In the genomic region with DNA sequence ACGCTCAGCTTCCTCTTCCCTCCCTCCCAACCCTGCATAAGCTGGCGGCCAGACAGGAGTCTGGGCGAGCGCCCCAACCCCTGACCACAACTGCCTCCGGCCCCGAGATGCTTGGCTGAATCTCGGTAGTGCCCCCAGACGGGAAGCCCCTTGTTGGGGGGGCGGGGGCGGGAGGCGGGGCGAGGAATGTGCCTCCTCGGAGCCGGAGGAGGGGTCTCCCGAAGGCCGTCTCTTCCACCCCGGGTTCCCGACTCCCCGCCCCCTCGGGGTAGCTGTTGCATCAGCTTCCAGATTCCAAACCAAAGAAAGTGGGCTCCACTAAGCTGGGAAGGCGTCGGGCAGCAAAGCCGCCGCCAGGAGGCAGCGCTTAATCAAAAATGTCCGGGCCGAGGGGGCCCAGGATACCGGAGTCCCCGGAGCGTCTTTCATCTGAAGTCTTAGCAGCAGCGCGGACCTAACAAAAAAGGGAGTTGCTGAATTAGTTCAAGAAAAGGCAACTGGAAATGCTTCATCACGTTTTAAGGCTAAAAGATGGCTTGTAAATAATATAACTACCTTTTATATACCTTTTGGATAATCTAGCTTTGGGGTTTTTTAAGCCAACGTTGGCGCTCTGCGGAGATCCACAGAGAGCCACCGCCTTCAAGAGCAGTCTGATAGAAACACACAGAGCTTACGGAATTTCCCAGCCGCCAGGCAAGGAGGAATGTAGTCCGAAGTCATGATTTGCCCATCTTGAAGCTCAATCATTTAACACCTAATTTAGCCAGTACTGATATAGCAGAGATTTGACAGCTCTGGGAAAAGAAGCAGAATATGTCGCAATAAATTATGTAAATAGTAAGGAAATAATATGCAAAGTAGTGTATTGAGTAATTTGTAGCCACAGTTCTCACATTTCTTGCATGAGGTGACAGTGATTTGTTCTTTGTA, we compare ENCODE assay signal across 8 cellular contexts. TPM values are rescaled to one million over a fixed set of nuclear protein-coding genes. Genes with fewer than 3 reads are reported as not detected.
DNase-seq lines count a peak whose midpoint lies in the region; ATAC-seq, FAIRE-seq and TF ChIP-seq lines count a peak whose summit lies in the region.

No MANE protein-coding gene starts in this region.

- DNase-seq in CD8-positive, alpha-beta T cell = peak; percentile 41 to 83 (median 75)
- DNase-seq in LNCaP clone FGC (ENCODE audit: low read depth) = no peak
- DNase-seq in activated CD4-positive, alpha-beta T cell treated with anti-CD3 and anti-CD28 coated beads for 36 hours = peak; percentile 80
- DNase-seq in coronary artery (ENCODE audit: low spot score) = peak; percentile 88
- DNase-seq in HepG2 (ENCODE audit: low spot score) = peak; percentile 78
- peak; percentile 65 for DNase-seq in stimulated activated CD4-positive, alpha-beta T cell treated with anti-CD3 and anti-CD28 coated beads, Interleukin-4, amount 100 ng/mL, for 24 hours

- H3K36me3 Mint-ChIP-seq in CD8-positive, alpha-beta T cell = no peaks in the 10 kb centered on the region
- H3K36me3 Mint-ChIP-seq in activated CD4-positive, alpha-beta T cell treated with anti-CD3 and anti-CD28 coated beads for 36 hours (ENCODE audit: low read depth) = no peaks in the 10 kb centered on the region

- CTCF ChIA-PET in CD8-positive, alpha-beta T cell (lab: Charles Lee) = interaction anchor here (0.6 to 18.3 kb wide), 49 partner anchors 8 to 1455 kb away, joined by 3 to 432 read pairs (median 4); a partner anchor contains a TSS
- CTCF ChIA-PET in activated CD4-positive, alpha-beta T cell treated with anti-CD3 and anti-CD28 coated beads for 36 hours (lab: Charles Lee) = interaction anchor here (0.5 to 10.6 kb wide), 36 partner anchors 9 to 1114 kb away, joined by 3 to 148 read pairs (median 4); a partner anchor contains a TSS
- CTCF ChIA-PET in HepG2 (lab: Yijun Ruan, JAX; ENCODE audit: low intra/inter-chr PET ratio, low total read pairs) = interaction anchor here (0.5 to 6.1 kb wide), 11 partner anchors 15 to 266 kb away, joined by 3 to 141 read pairs (median 5); no protein-coding TSS in a partner anchor

- H3K9me3 ChIP-seq in CD8-positive, alpha-beta T cell (ENCODE audit: low read length) = no peaks in the 10 kb centered on the region
- no peaks in the 10 kb centered on the region for H3K9me3 ChIP-seq in HepG2 (ENCODE audit: low read length)

- peak overlapping the region; percentile 73 for H2AFZ ChIP-seq in HepG2 (ENCODE audit: low read length)

- H3K27ac Mint-ChIP-seq in CD8-positive, alpha-beta T cell = no peak overlapping the region
- peak overlapping the region; percentile 53 for H3K27ac Mint-ChIP-seq in activated CD4-positive, alpha-beta T cell treated with anti-CD3 and anti-CD28 coated beads for 36 hours

- peak overlapping the region; percentile 6; the same call in 1 of the 2 replicates for H3K9ac ChIP-seq in HepG2 (ENCODE audit: insufficient read depth, low read depth, low read length)

- H3K27me3 Mint-ChIP-seq in CD8-positive, alpha-beta T cell (ENCODE audit: low read depth) = peaks cover 23% of the 10 kb centered on the region
- H3K27me3 Mint-ChIP-seq in activated CD4-positive, alpha-beta T cell treated with anti-CD3 and anti-CD28 coated beads for 36 hours = peaks cover 5% of the 10 kb centered on the region

- no peak overlapping the region for H3K27ac ChIP-seq in CD8-positive, alpha-beta T cell (ENCODE audit: low read depth, low read length)
- peak overlapping the region; percentile 73 to 76 for H3K27ac ChIP-seq in coronary artery
- H3K27ac ChIP-seq in HepG2 (ENCODE audit: extremely low read length, insufficient read depth, low read length) = no peak overlapping the region

- H3K4me3 ChIP-seq in CD8-positive, alpha-beta T cell (ENCODE audit: low read depth, low read length) = peak overlapping the region; percentile 26
- no peak overlapping the region for H3K4me3 ChIP-seq in LNCaP clone FGC (ENCODE audit: low read depth, low read length)
- peak overlapping the region; percentile 67 for H3K4me3 ChIP-seq in coronary artery
- peak overlapping the region; percentile 12 to 53 (median 27); a peak in 5 of 6 replicates for H3K4me3 ChIP-seq in HepG2 (replicated peaks in 1 of 3; ENCODE audit: insufficient read depth in 1 of 3, low read depth in 2 of 3, low read length in 3 of 3)

- TF ChIP-seq EP300 in HepG2 (IDR thresholded peaks at IDR 0.05; ENCODE audit: low read depth in 2 of 2, low read length in 2 of 2) (0 out of 4 replicates have a peak, but pooled peaks of 1 of the 2 experiments have one; percentile 19), HepG2 (CRISPR knock-in tag; IDR thresholded peaks at IDR 0.05; ENCODE audit: borderline replicate concordance) (no peak)

- H4K20me1 ChIP-seq in HepG2 (ENCODE audit: insufficient read depth, low read length) = no peaks in the 10 kb centered on the region

- no peaks in the 10 kb centered on the region for H3K36me3 ChIP-seq in CD8-positive, alpha-beta T cell (ENCODE audit: insufficient read depth, low read length)
- H3K36me3 ChIP-seq in HepG2 (replicated peaks in 1 of 2; ENCODE audit: control insufficient read depth in 1 of 2, insufficient read depth in 2 of 2, low read length in 2 of 2) = no peaks in the 10 kb centered on the region

- no peaks in the 10 kb centered on the region for H3K79me2 ChIP-seq in HepG2 (ENCODE audit: insufficient read depth, low read length)

- in situ Hi-C loops in HepG2 (cut with HindIII; ENCODE audit: extremely low pct_ligation_motif_present, low pct_unique_long_range_greater_than_20kb) = loop anchor here (5.0 kb wide), 1 partner anchor 79 kb away; no protein-coding TSS in a partner anchor

- peaks cover 16% of the 10 kb centered on the region for H3K4me1 Mint-ChIP-seq in CD8-positive, alpha-beta T cell (ENCODE audit: low read depth)
- peaks cover 27% of the 10 kb centered on the region for H3K4me1 Mint-ChIP-seq in activated CD4-positive, alpha-beta T cell treated with anti-CD3 and anti-CD28 coated beads for 36 hours

- POLR2A ChIA-PET in CD8-positive, alpha-beta T cell (lab: Charles Lee) = interaction anchor here (0.6 to 2.1 kb wide), 11 partner anchors 14 to 266 kb away, joined by 3 to 9 read pairs (median 3); a partner anchor contains a TSS
- POLR2A ChIA-PET in activated CD4-positive, alpha-beta T cell treated with anti-CD3 and anti-CD28 coated beads for 36 hours (lab: Charles Lee) = interaction anchor here (0.6 to 1.1 kb wide), 4 partner anchors 14 to 262 kb away, joined by 3 to 9 read pairs (median 4); no protein-coding TSS in a partner anchor
- POLR2A ChIA-PET in HepG2 (lab: Yijun Ruan, JAX) = interaction anchor here (0.6 to 5.0 kb wide), 24 partner anchors 10 to 498 kb away, joined by 3 to 27 read pairs (median 5); a partner anchor contains a TSS

- BruUV-seq in HepG2 (replicated peaks; lab: Mats Ljungman, UMichigan) = no TSS peak

- TF ChIP-seq CTCF in CD8-positive, alpha-beta T cell (IDR thresholded peaks at IDR 0.05) = peak; percentile 81
- TF ChIP-seq CTCF in LNCaP clone FGC (IDR thresholded peaks at IDR 0.05; ENCODE audit: control insufficient read depth, extremely low read depth, insufficient read depth) (peak; percentile 62), coronary artery (IDR thresholded peaks at IDR 0.05) (peak; percentile 86), HepG2 (CRISPR knock-in tag; IDR thresholded peaks at IDR 0.05) (peak; percentile 93)

- TF ChIP-seq RAD21 in HepG2 (CRISPR knock-in tag; IDR thresholded peaks at IDR 0.05) = peak; percentile 97

- H3K27me3 ChIP-seq in CD8-positive, alpha-beta T cell (ENCODE audit: insufficient read depth, low read length) = peaks cover 4% of the 10 kb centered on the region
- 0 out of 5 replicates have a peak, but pooled peaks cover 0 to 3% of the 10 kb centered on the region in 2 experiments for H3K27me3 ChIP-seq in HepG2 (ENCODE audit: control insufficient read depth in 1 of 2, insufficient read depth in 2 of 2, low read length in 2 of 2)

- no peaks in the 10 kb centered on the region for H3K9me3 Mint-ChIP-seq in CD8-positive, alpha-beta T cell
- no peaks in the 10 kb centered on the region for H3K9me3 Mint-ChIP-seq in activated CD4-positive, alpha-beta T cell treated with anti-CD3 and anti-CD28 coated beads for 36 hours (ENCODE audit: low read depth)

- no peak for FAIRE-seq in HepG2 (lab: Jason Lieb, UNC)

- H3K4me1 ChIP-seq in CD8-positive, alpha-beta T cell (ENCODE audit: insufficient read depth, low read length) = peaks cover 10% of the 10 kb centered on the region
- peaks cover 67% of the 10 kb centered on the region for H3K4me1 ChIP-seq in HepG2 (ENCODE audit: insufficient read depth, low read length)

- intact Hi-C loops in CD8-positive, alpha-beta T cell (cut with DNase I, micrococcal nuclease) = loop anchor here (1.0 to 10.0 kb wide), 7 partner anchors 30 to 253 kb away; a partner anchor contains a TSS
- intact Hi-C loops in activated CD4-positive, alpha-beta T cell treated with anti-CD3 and anti-CD28 coated beads for 36 hours (cut with DNase I, micrococcal nuclease) = loop anchor here (1.0 to 10.0 kb wide), 5 partner anchors 30 to 252 kb away; a partner anchor contains a TSS
- intact Hi-C loops in HepG2 (cut with micrococcal nuclease; ENCODE audit: unreplicated experiment) = loop anchor here (1.0 kb wide), 1 partner anchor 30 kb away; no protein-coding TSS in a partner anchor

- 27% methylated on average over 41 of the region's 41 CpGs for WGBS in HepG2 (ENCODE audit: low lambda C conversion rate)

- TF ChIP-seq POLR2A in HepG2 (IDR thresholded peaks at IDR 0.05; ENCODE audit: insufficient read depth in 1 of 2, low read depth in 2 of 2, low read length in 2 of 2) = no peak

- peak overlapping the region; percentile 76 for H3K4me2 ChIP-seq in HepG2 (ENCODE audit: low read depth, low read length)

- peak overlapping the region; percentile 61 for H3K4me3 Mint-ChIP-seq in CD8-positive, alpha-beta T cell
- H3K4me3 Mint-ChIP-seq in activated CD4-positive, alpha-beta T cell treated with anti-CD3 and anti-CD28 coated beads for 36 hours = peak overlapping the region; percentile 55

- peak; percentile 89 for ATAC-seq in CD8-positive, alpha-beta T cell
- ATAC-seq in GM19452 (IDR thresholded peaks at IDR 0.05; ENCODE audit: unreplicated experiment) (peak; percentile 53), HepG2 (peak; percentile 70), GM18517 (IDR thresholded peaks at IDR 0.05; ENCODE audit: unreplicated experiment) (no peak)
- peak; percentile 75 for ATAC-seq in activated CD4-positive, alpha-beta T cell treated with anti-CD3 and anti-CD28 coated beads for 36 hours

RNA-seq across cellular contexts. Expression of a gene that starts 6.8 kb away (rescaled TPM):
- total RNA-seq in CD8-positive, alpha-beta T cell = 10 to 100 TPM; 22.3 to 25.7 TPM
- total RNA-seq in activated CD4-positive, alpha-beta T cell treated with anti-CD3 and anti-CD28 coated beads for 36 hours = 100 to 1,000 TPM; 115 to 136 TPM
- 329 and 420 TPM in 2 replicates for total RNA-seq in HepG2 (2016; rRNA removed; fragmentation: Illumina TruSeq; extraction: Trizol)
- 142 and 155 TPM in 2 replicates for total RNA-seq in HepG2 (2016; cell fraction: cytosol; rRNA removed; fragmentation: Illumina TruSeq; extraction: Trizol; ENCODE audit: low read depth)
- 341 and 464 TPM in 2 replicates for total RNA-seq in HepG2 (2016; cell fraction: insoluble cytoplasmic fraction; rRNA removed; fragmentation: Illumina TruSeq; extraction: Trizol)
- total RNA-seq in HepG2 (2016; cell fraction: membrane; rRNA removed; fragmentation: Illumina TruSeq; extraction: Trizol) = 156 and 160 TPM in 2 replicates
- 109 and 136 TPM in 2 replicates for total RNA-seq in HepG2 (2016; cell fraction: nucleus; rRNA removed; fragmentation: Illumina TruSeq; extraction: Trizol)
- polyA plus RNA-seq in HepG2 (2011; rRNA removed) = 118 and 123 TPM in 2 replicates
- 96.8 and 121 TPM in 2 replicates for polyA plus RNA-seq in HepG2 (2011; cell fraction: cytosol; rRNA removed)
- 57.8 and 65.3 TPM in 2 replicates for polyA plus RNA-seq in HepG2 (2011; cell fraction: nucleus; rRNA removed)
- 191 and 236 TPM in 2 replicates for polyA plus RNA-seq in HepG2 (2012)
- 177 and 226 TPM in 2 replicates for polyA plus RNA-seq in HepG2 (2016; cell fraction: cytosol; fragmentation: Illumina TruSeq; extraction: Trizol; ENCODE audit: low read depth)
- 443 and 518 TPM in 2 replicates for polyA plus RNA-seq in HepG2 (2016; cell fraction: insoluble cytoplasmic fraction; fragmentation: Illumina TruSeq; extraction: Trizol; ENCODE audit: low read depth)
- polyA plus RNA-seq in HepG2 (2016; cell fraction: membrane; fragmentation: Illumina TruSeq; extraction: Trizol; ENCODE audit: low read depth) = 154 and 175 TPM in 2 replicates
- polyA plus RNA-seq in HepG2 (2016; cell fraction: nucleus; fragmentation: Illumina TruSeq; extraction: Trizol; ENCODE audit: insufficient read depth, low read depth) = 256 and 271 TPM in 2 replicates
- 17.7 and 30.4 TPM in 2 replicates for polyA minus RNA-seq in HepG2 (2011; rRNA and poly(A)+ RNA removed; ENCODE audit: low replicate concordance)
- 72.9 and 76.8 TPM in 2 replicates for polyA minus RNA-seq in HepG2 (2011; cell fraction: cytosol; rRNA and poly(A)+ RNA removed)
- polyA minus RNA-seq in HepG2 (2011; cell fraction: nucleus; rRNA and poly(A)+ RNA removed) = 33.7 and 36.6 TPM in 2 replicates

RNA-seq across cellular contexts. Expression of a gene that starts 7.7 kb away (rescaled TPM):
- under 1 TPM; 0.33 TPM for total RNA-seq in CD8-positive, alpha-beta T cell
- total RNA-seq in activated CD4-positive, alpha-beta T cell treated with anti-CD3 and anti-CD28 coated beads for 36 hours = under 1 TPM; 0.50 to 0.72 TPM
- 0.07 and 0.13 TPM in 2 replicates for total RNA-seq in HepG2 (2016; rRNA removed; fragmentation: Illumina TruSeq; extraction: Trizol)
- total RNA-seq in HepG2 (2016; cell fraction: cytosol; rRNA removed; fragmentation: Illumina TruSeq; extraction: Trizol; ENCODE audit: low read depth) = not detected in 2 replicates
- 0.17 TPM in 1 of 2 replicates, not detected in the other for total RNA-seq in HepG2 (2016; cell fraction: insoluble cytoplasmic fraction; rRNA removed; fragmentation: Illumina TruSeq; extraction: Trizol)
- 0.10 and 0.15 TPM in 2 replicates for total RNA-seq in HepG2 (2016; cell fraction: membrane; rRNA removed; fragmentation: Illumina TruSeq; extraction: Trizol)
- total RNA-seq in HepG2 (2016; cell fraction: nucleus; rRNA removed; fragmentation: Illumina TruSeq; extraction: Trizol) = 0.38 TPM in 1 of 2 replicates, not detected in the other
- 0.63 and 1.1 TPM in 2 replicates for polyA plus RNA-seq in HepG2 (2011; rRNA removed)
- polyA plus RNA-seq in HepG2 (2011; cell fraction: cytosol; rRNA removed) = 0.94 and 1.3 TPM in 2 replicates
- 2.3 and 2.5 TPM in 2 replicates for polyA plus RNA-seq in HepG2 (2011; cell fraction: nucleus; rRNA removed)
- 1.3 and 1.7 TPM in 2 replicates for polyA plus RNA-seq in HepG2 (2012)
- polyA plus RNA-seq in HepG2 (2016; cell fraction: cytosol; fragmentation: Illumina TruSeq; extraction: Trizol; ENCODE audit: low read depth) = not detected in 2 replicates
- polyA plus RNA-seq in HepG2 (2016; cell fraction: insoluble cytoplasmic fraction; fragmentation: Illumina TruSeq; extraction: Trizol; ENCODE audit: low read depth) = 0.19 and 0.40 TPM in 2 replicates
- 0.23 and 0.27 TPM in 2 replicates for polyA plus RNA-seq in HepG2 (2016; cell fraction: membrane; fragmentation: Illumina TruSeq; extraction: Trizol; ENCODE audit: low read depth)
- not detected in 2 replicates for polyA plus RNA-seq in HepG2 (2016; cell fraction: nucleus; fragmentation: Illumina TruSeq; extraction: Trizol; ENCODE audit: insufficient read depth, low read depth)
- polyA minus RNA-seq in HepG2 (2011; rRNA and poly(A)+ RNA removed; ENCODE audit: low replicate concordance) = 1.2 and 3.2 TPM in 2 replicates
- polyA minus RNA-seq in HepG2 (2011; cell fraction: cytosol; rRNA and poly(A)+ RNA removed) = 0.44 TPM in 1 of 2 replicates, not detected in the other
- polyA minus RNA-seq in HepG2 (2011; cell fraction: nucleus; rRNA and poly(A)+ RNA removed) = 0.50 and 0.90 TPM in 2 replicates

RNA-seq across cellular contexts. Expression of a gene that starts 13.5 kb away (rescaled TPM):
- 1 to 10 TPM; 1.4 TPM for total RNA-seq in CD8-positive, alpha-beta T cell
- total RNA-seq in activated CD4-positive, alpha-beta T cell treated with anti-CD3 and anti-CD28 coated beads for 36 hours = 1 to 10 TPM; 2.0 to 2.1 TPM
- 1.6 and 5.2 TPM in 2 replicates for total RNA-seq in HepG2 (2016; rRNA removed; fragmentation: Illumina TruSeq; extraction: Trizol)
- 0.20 and 0.44 TPM in 2 replicates for total RNA-seq in HepG2 (2016; cell fraction: cytosol; rRNA removed; fragmentation: Illumina TruSeq; extraction: Trizol; ENCODE audit: low read depth)
- 2.1 and 5.2 TPM in 2 replicates for total RNA-seq in HepG2 (2016; cell fraction: insoluble cytoplasmic fraction; rRNA removed; fragmentation: Illumina TruSeq; extraction: Trizol)
- 0.71 and 0.79 TPM in 2 replicates for total RNA-seq in HepG2 (2016; cell fraction: membrane; rRNA removed; fragmentation: Illumina TruSeq; extraction: Trizol)
- total RNA-seq in HepG2 (2016; cell fraction: nucleus; rRNA removed; fragmentation: Illumina TruSeq; extraction: Trizol) = 4.6 and 5.5 TPM in 2 replicates
- 9.8 and 11.3 TPM in 2 replicates for polyA plus RNA-seq in HepG2 (2011; rRNA removed)
- polyA plus RNA-seq in HepG2 (2011; cell fraction: cytosol; rRNA removed) = 5.8 and 6.5 TPM in 2 replicates
- polyA plus RNA-seq in HepG2 (2011; cell fraction: nucleus; rRNA removed) = 25.6 and 29.7 TPM in 2 replicates
- 4.8 and 11.1 TPM in 2 replicates for polyA plus RNA-seq in HepG2 (2012)
- 0.14 and 0.26 TPM in 2 replicates for polyA plus RNA-seq in HepG2 (2016; cell fraction: cytosol; fragmentation: Illumina TruSeq; extraction: Trizol; ENCODE audit: low read depth)
- polyA plus RNA-seq in HepG2 (2016; cell fraction: insoluble cytoplasmic fraction; fragmentation: Illumina TruSeq; extraction: Trizol; ENCODE audit: low read depth) = 1.7 and 2.1 TPM in 2 replicates
- 0.27 and 0.44 TPM in 2 replicates for polyA plus RNA-seq in HepG2 (2016; cell fraction: membrane; fragmentation: Illumina TruSeq; extraction: Trizol; ENCODE audit: low read depth)
- polyA plus RNA-seq in HepG2 (2016; cell fraction: nucleus; fragmentation: Illumina TruSeq; extraction: Trizol; ENCODE audit: insufficient read depth, low read depth) = 9.4 and 10.2 TPM in 2 replicates
- polyA minus RNA-seq in HepG2 (2011; rRNA and poly(A)+ RNA removed; ENCODE audit: low replicate concordance) = 1.4 and 12.3 TPM in 2 replicates
- polyA minus RNA-seq in HepG2 (2011; cell fraction: cytosol; rRNA and poly(A)+ RNA removed) = 2.5 and 3.8 TPM in 2 replicates
- 4.5 and 4.8 TPM in 2 replicates for polyA minus RNA-seq in HepG2 (2011; cell fraction: nucleus; rRNA and poly(A)+ RNA removed)

RNA-seq across cellular contexts. Expression of a gene that starts 48.7 kb away (rescaled TPM):
- total RNA-seq in CD8-positive, alpha-beta T cell = 10 to 100 TPM; 37.1 to 39.2 TPM
- 10 to 100 TPM; 36.3 to 41.8 TPM for total RNA-seq in activated CD4-positive, alpha-beta T cell treated with anti-CD3 and anti-CD28 coated beads for 36 hours
- 8.6 and 16.9 TPM in 2 replicates for total RNA-seq in HepG2 (2016; rRNA removed; fragmentation: Illumina TruSeq; extraction: Trizol)
- 4.6 and 5.4 TPM in 2 replicates for total RNA-seq in HepG2 (2016; cell fraction: cytosol; rRNA removed; fragmentation: Illumina TruSeq; extraction: Trizol; ENCODE audit: low read depth)
- 8.2 and 17.2 TPM in 2 replicates for total RNA-seq in HepG2 (2016; cell fraction: insoluble cytoplasmic fraction; rRNA removed; fragmentation: Illumina TruSeq; extraction: Trizol)
- 13.8 and 15.6 TPM in 2 replicates for total RNA-seq in HepG2 (2016; cell fraction: membrane; rRNA removed; fragmentation: Illumina TruSeq; extraction: Trizol)
- 15.9 and 21.6 TPM in 2 replicates for total RNA-seq in HepG2 (2016; cell fraction: nucleus; rRNA removed; fragmentation: Illumina TruSeq; extraction: Trizol)
- 45.2 and 80.6 TPM in 2 replicates for polyA plus RNA-seq in HepG2 (2011; rRNA removed)
- polyA plus RNA-seq in HepG2 (2011; cell fraction: cytosol; rRNA removed) = 49.4 and 54.8 TPM in 2 replicates
- polyA plus RNA-seq in HepG2 (2011; cell fraction: nucleus; rRNA removed) = 70.7 and 85.9 TPM in 2 replicates
- 45.8 and 84.6 TPM in 2 replicates for polyA plus RNA-seq in HepG2 (2012)
- 6.5 and 7.4 TPM in 2 replicates for polyA plus RNA-seq in HepG2 (2016; cell fraction: cytosol; fragmentation: Illumina TruSeq; extraction: Trizol; ENCODE audit: low read depth)
- 8.2 and 10.9 TPM in 2 replicates for polyA plus RNA-seq in HepG2 (2016; cell fraction: insoluble cytoplasmic fraction; fragmentation: Illumina TruSeq; extraction: Trizol; ENCODE audit: low read depth)
- 11.6 and 13.0 TPM in 2 replicates for polyA plus RNA-seq in HepG2 (2016; cell fraction: membrane; fragmentation: Illumina TruSeq; extraction: Trizol; ENCODE audit: low read depth)
- polyA plus RNA-seq in HepG2 (2016; cell fraction: nucleus; fragmentation: Illumina TruSeq; extraction: Trizol; ENCODE audit: insufficient read depth, low read depth) = 22.9 and 23.5 TPM in 2 replicates
- polyA minus RNA-seq in HepG2 (2011; rRNA and poly(A)+ RNA removed; ENCODE audit: low replicate concordance) = 73.0 and 241 TPM in 2 replicates
- 55.0 and 77.3 TPM in 2 replicates for polyA minus RNA-seq in HepG2 (2011; cell fraction: cytosol; rRNA and poly(A)+ RNA removed)
- 23.4 and 37.7 TPM in 2 replicates for polyA minus RNA-seq in HepG2 (2011; cell fraction: nucleus; rRNA and poly(A)+ RNA removed)

RNA-seq across cellular contexts. Expression of a gene that starts 56.4 kb away (rescaled TPM):
- 100 to 1,000 TPM; 186 to 192 TPM for total RNA-seq in CD8-positive, alpha-beta T cell
- total RNA-seq in activated CD4-positive, alpha-beta T cell treated with anti-CD3 and anti-CD28 coated beads for 36 hours = 100 to 1,000 TPM; 136 to 148 TPM
- total RNA-seq in HepG2 (2016; rRNA removed; fragmentation: Illumina TruSeq; extraction: Trizol) = 216 and 230 TPM in 2 replicates
- total RNA-seq in HepG2 (2016; cell fraction: cytosol; rRNA removed; fragmentation: Illumina TruSeq; extraction: Trizol; ENCODE audit: low read depth) = 92.0 and 105 TPM in 2 replicates
- 222 and 225 TPM in 2 replicates for total RNA-seq in HepG2 (2016; cell fraction: insoluble cytoplasmic fraction; rRNA removed; fragmentation: Illumina TruSeq; extraction: Trizol)
- 260 and 273 TPM in 2 replicates for total RNA-seq in HepG2 (2016; cell fraction: membrane; rRNA removed; fragmentation: Illumina TruSeq; extraction: Trizol)
- 197 and 215 TPM in 2 replicates for total RNA-seq in HepG2 (2016; cell fraction: nucleus; rRNA removed; fragmentation: Illumina TruSeq; extraction: Trizol)
- polyA plus RNA-seq in HepG2 (2011; rRNA removed) = 559 and 589 TPM in 2 replicates
- 516 and 523 TPM in 2 replicates for polyA plus RNA-seq in HepG2 (2011; cell fraction: cytosol; rRNA removed)
- 726 and 748 TPM in 2 replicates for polyA plus RNA-seq in HepG2 (2011; cell fraction: nucleus; rRNA removed)
- polyA plus RNA-seq in HepG2 (2012) = 375 and 450 TPM in 2 replicates
- 179 and 202 TPM in 2 replicates for polyA plus RNA-seq in HepG2 (2016; cell fraction: cytosol; fragmentation: Illumina TruSeq; extraction: Trizol; ENCODE audit: low read depth)
- polyA plus RNA-seq in HepG2 (2016; cell fraction: insoluble cytoplasmic fraction; fragmentation: Illumina TruSeq; extraction: Trizol; ENCODE audit: low read depth) = 319 and 338 TPM in 2 replicates
- 363 and 438 TPM in 2 replicates for polyA plus RNA-seq in HepG2 (2016; cell fraction: membrane; fragmentation: Illumina TruSeq; extraction: Trizol; ENCODE audit: low read depth)
- polyA plus RNA-seq in HepG2 (2016; cell fraction: nucleus; fragmentation: Illumina TruSeq; extraction: Trizol; ENCODE audit: insufficient read depth, low read depth) = 462 and 464 TPM in 2 replicates
- 284 and 598 TPM in 2 replicates for polyA minus RNA-seq in HepG2 (2011; rRNA and poly(A)+ RNA removed; ENCODE audit: low replicate concordance)
- 252 and 275 TPM in 2 replicates for polyA minus RNA-seq in HepG2 (2011; cell fraction: cytosol; rRNA and poly(A)+ RNA removed)
- polyA minus RNA-seq in HepG2 (2011; cell fraction: nucleus; rRNA and poly(A)+ RNA removed) = 335 and 404 TPM in 2 replicates

Comparison
In these comparisons a context has a peak if more than half of its experiments do, and no peak if none do; other contexts are left out.
1. H3K27ac ChIP-seq: peak in coronary artery (2 of 2); none in CD8-positive, alpha-beta T cell (single experiment) and HepG2 (single experiment).
2. RNA of a gene that starts 6.8 kb away (total RNA-seq): 109 to 464 TPM in HepG2 and 115 to 136 TPM in activated CD4-positive, alpha-beta T cell treated with anti-CD3 and anti-CD28 coated beads for 36 hours; 22.3 to 25.7 TPM in CD8-positive, alpha-beta T cell; every median in the first group is over 4 times any median in the second.
3. Peak in every context shown above with its lines, with median percentiles within 50 percentile points of each other: CTCF ChIP-seq.